Comparison of ENCODE assay signal across 7 cellular contexts in genomic region chr1:65431111-65431705, GRCh38. TPM values are rescaled to one million over a fixed set of nuclear protein-coding genes. Genes with fewer than 3 reads are reported as not detected.
A peak's percentile ranks its signal among the peaks of the same experiment; 100 is the strongest.
DNase-seq lines count a peak whose midpoint lies in the region; ATAC-seq and TF ChIP-seq lines count a peak whose summit lies in the region.

No MANE protein-coding gene starts in this region.

- TF ChIP-seq EP300 in neural cell (conservative IDR thresholded peaks at IDR 0.05; ENCODE audit: poor library complexity, severe bottlenecking), result no peak

- intact Hi-C loops in colonic mucosa (cut with DNase I), result loop anchor here (5.0 to 10.0 kb wide), 2 partner anchors 196 to 256 kb away; no protein-coding TSS in a partner anchor

- H3K36me3 ChIP-seq in colonic mucosa (peaks cover 11% of the 10 kb centered on the region), neural cell (ENCODE audit: insufficient read depth, low read length) (no peaks in the 10 kb centered on the region), MG63 (peaks cover 38% of the 10 kb centered on the region)

- no peak overlapping the region for H3K27ac ChIP-seq in colonic mucosa
- no peak overlapping the region for H3K27ac ChIP-seq in neural cell (ENCODE audit: low read length)

- no peak overlapping the region for H2AFZ ChIP-seq in neural cell (ENCODE audit: low read depth, low read length)

- CTCF ChIA-PET in activated naive CD4-positive, alpha-beta T cell treated with anti-CD3 and anti-CD28 coated beads, Interleukin-2, amount 10 ng/mL, durations not matched to agents 7 days and 5 days (lab: Charles Lee), result interaction anchor here (0.6 to 2.9 kb wide), 5 partner anchors 18 to 256 kb away, joined by 3 to 17 read pairs (median 14); no protein-coding TSS in a partner anchor

- H4K20me1 ChIP-seq in neural cell (ENCODE audit: insufficient read depth), result no peaks in the 10 kb centered on the region

- H3K27me3 ChIP-seq in colonic mucosa (no peaks in the 10 kb centered on the region), neural cell (ENCODE audit: insufficient read depth, low read depth, low read length) (no peaks in the 10 kb centered on the region), MG63 (no peaks in the 10 kb centered on the region)

- no peaks in the 10 kb centered on the region for H3K9me3 Mint-ChIP-seq in activated naive CD4-positive, alpha-beta T cell treated with anti-CD3 and anti-CD28 coated beads, Interleukin-2, amount 10 ng/mL, durations not matched to agents 7 days and 5 days

- no peaks in the 10 kb centered on the region for H3K4me1 ChIP-seq in colonic mucosa

- no peaks in the 10 kb centered on the region for H3F3A ChIP-seq in neural cell (ENCODE audit: insufficient read depth, low read length, poor library complexity, severe bottlenecking)

- H3K4me1 Mint-ChIP-seq in activated naive CD4-positive, alpha-beta T cell treated with anti-CD3 and anti-CD28 coated beads, Interleukin-2, amount 10 ng/mL, durations not matched to agents 7 days and 5 days, result peaks cover 17% of the 10 kb centered on the region

- H3K79me2 ChIP-seq in neural cell (replicated peaks; ENCODE audit: insufficient read depth, low read length), result no peaks in the 10 kb centered on the region

- no peaks in the 10 kb centered on the region for H3K9me3 ChIP-seq in colonic mucosa
- H3K9me3 ChIP-seq in neural cell (ENCODE audit: low read length), result no peaks in the 10 kb centered on the region
- H3K9me3 ChIP-seq in MG63, result no peaks in the 10 kb centered on the region

- no peaks in the 10 kb centered on the region for H3K9me2 ChIP-seq in neural cell (ENCODE audit: insufficient read depth, low read length)

- DNase-seq in GF-D8 (lab: John Stamatoyannopoulos, UW) (peak; percentile 1), NCI-H460 (ENCODE audit: extremely low read depth, low read depth) (peak; percentile 36), colonic mucosa (no peak), MG63 (no peak)
- no peak for DNase-seq in activated naive CD4-positive, alpha-beta T cell treated with anti-CD3 and anti-CD28 coated beads, Interleukin-2, amount 10 ng/mL, durations not matched to agents 7 days and 5 days

- H3K9ac ChIP-seq in colonic mucosa (ENCODE audit: low read depth in 2 of 2, low read length in 2 of 2), result no peak overlapping the region
- H3K9ac ChIP-seq in neural cell (ENCODE audit: low read length), result no peak overlapping the region

- ATAC-seq in HG02759 (IDR thresholded peaks at IDR 0.05; ENCODE audit: unreplicated experiment), result peak; percentile 63

- TF ChIP-seq RAD21 in neural cell (conservative IDR thresholded peaks at IDR 0.05), result peak; percentile 75

- no peak overlapping the region for H3K4me3 Mint-ChIP-seq in activated naive CD4-positive, alpha-beta T cell treated with anti-CD3 and anti-CD28 coated beads, Interleukin-2, amount 10 ng/mL, durations not matched to agents 7 days and 5 days

- H3K27me3 Mint-ChIP-seq in activated naive CD4-positive, alpha-beta T cell treated with anti-CD3 and anti-CD28 coated beads, Interleukin-2, amount 10 ng/mL, durations not matched to agents 7 days and 5 days, result no peaks in the 10 kb centered on the region

- H3K4me3 ChIP-seq in colonic mucosa, result no peak overlapping the region
- no peak overlapping the region for H3K4me3 ChIP-seq in neural cell (ENCODE audit: low read length)
- no peak overlapping the region for H3K4me3 ChIP-seq in MG63

- peak; percentile 41 for TF ChIP-seq CTCF in colonic mucosa (IDR thresholded peaks at IDR 0.05)
- TF ChIP-seq CTCF in neural cell (IDR thresholded peaks at IDR 0.05; ENCODE audit: poor library complexity, severe bottlenecking), result peak; percentile 74

- peaks cover 20% of the 10 kb centered on the region for H3K36me3 Mint-ChIP-seq in activated naive CD4-positive, alpha-beta T cell treated with anti-CD3 and anti-CD28 coated beads, Interleukin-2, amount 10 ng/mL, durations not matched to agents 7 days and 5 days

- no peak overlapping the region for H3K27ac Mint-ChIP-seq in activated naive CD4-positive, alpha-beta T cell treated with anti-CD3 and anti-CD28 coated beads, Interleukin-2, amount 10 ng/mL, durations not matched to agents 7 days and 5 days

- H3K4me2 ChIP-seq in neural cell (ENCODE audit: low read length), result no peak overlapping the region

TF ChIP-seq in neural cell, 6 proteins besides CTCF, POLR2A, EP300 and RAD21:
- TF ChIP-seq SMC3 (conservative IDR thresholded peaks at IDR 0.05; ENCODE audit: poor library complexity) (peak; percentile 79), MXI1 (conservative IDR thresholded peaks at IDR 0.05; ENCODE audit: poor library complexity, severe bottlenecking) (no peak), TAF1 (IDR thresholded peaks at IDR 0.05; ENCODE audit: low read depth) (no peak)

RNA-seq across cellular contexts. Expression of gene LEPR, which starts 10.7 kb away (rescaled TPM):
- total RNA-seq in NCI-H460 (2014; rRNA removed; shearing (Covaris generic)), result 9.4 and 10.2 TPM in 2 replicates
- 3.0 and 4.3 TPM in 2 replicates for polyA plus RNA-seq in NCI-H460 (2014; cell fraction: nucleus; rRNA removed)
- total RNA-seq in colonic mucosa, result 1 to 10 TPM; 3.7 to 6.5 TPM
- polyA plus RNA-seq in neural cell, result 4.0 and 4.1 TPM in 2 replicates
- polyA minus RNA-seq in neural cell, result 6.3 and 9.3 TPM in 2 replicates
- 1.7 and 4.0 TPM in 2 replicates for total RNA-seq in MG63 (2014; rRNA removed; shearing (Covaris generic); ENCODE audit: low replicate concordance)

RNA-seq across cellular contexts. Expression of gene LEPROT, which starts 10.7 kb away (rescaled TPM):
- 40.8 and 53.8 TPM in 2 replicates for total RNA-seq in NCI-H460 (2014; rRNA removed; shearing (Covaris generic))
- 41.4 and 52.2 TPM in 2 replicates for polyA plus RNA-seq in NCI-H460 (2014; cell fraction: nucleus; rRNA removed)
- 10 to 100 TPM; 45.1 to 77.6 TPM for total RNA-seq in colonic mucosa
- 30.9 and 39.2 TPM in 2 replicates for polyA plus RNA-seq in neural cell
- polyA minus RNA-seq in neural cell, result 25.1 and 32.3 TPM in 2 replicates
- 16.0 and 17.4 TPM in 2 replicates for total RNA-seq in MG63 (2014; rRNA removed; shearing (Covaris generic); ENCODE audit: low replicate concordance)

Comparison
In these comparisons a context has a peak if more than half of its experiments do, and no peak if none do; other contexts are left out.
1. DNase-seq: peak in GF-D8 (single experiment) and NCI-H460 (single experiment); none in colonic mucosa (single experiment), activated naive CD4-positive, alpha-beta T cell treated with anti-CD3 and anti-CD28 coated beads, Interleukin-2, amount 10 ng/mL, durations not matched to agents 7 days and 5 days (single experiment) and MG63 (single experiment).